1 cellular context compared by ENCODE assay signal in genomic region chr1:244865028-244865371, GRCh38.
A peak's percentile ranks its signal among the peaks of the same experiment; 100 is the strongest.
TF ChIP-seq lines count a peak whose summit lies in the region.

No MANE protein-coding gene starts in this region.

TF ChIP-seq in K562, 482 proteins besides CTCF, POLR2A, EP300 and RAD21 (continued from another document and continues in another):
- TF ChIP-seq PBX2 (CRISPR knock-in tag; IDR thresholded peaks at IDR 0.05; ENCODE audit: low read depth) (no peak), PBX2 (tag; conservative IDR thresholded peaks at IDR 0.05; ENCODE audit: low read depth) (no peak), ZBTB7A (IDR thresholded peaks at IDR 0.05; ENCODE audit: borderline replicate concordance, control insufficient read depth, low read depth, low read length) (no peak), IRF1 (CRISPR knock-in tag; IDR thresholded peaks at IDR 0.05; ENCODE audit: borderline replicate concordance) (no peak), ZNF212 (CRISPR knock-in tag; IDR thresholded peaks at IDR 0.05) (no peak), GABPA (tag; conservative IDR thresholded peaks at IDR 0.05; ENCODE audit: low read depth) (0 out of 2 replicates have a peak, but pooled peaks have one; percentile 2), FOXO4 (CRISPR knock-in tag; IDR thresholded peaks at IDR 0.05) (no peak), MCM7 (IDR thresholded peaks at IDR 0.05) (no peak), KLF6 (CRISPR knock-in tag; IDR thresholded peaks at IDR 0.05; ENCODE audit: borderline replicate concordance) (0 out of 2 replicates have a peak, but pooled peaks have one; percentile 22), ERF (CRISPR knock-in tag; IDR thresholded peaks at IDR 0.05) (no peak), E4F1 (CRISPR knock-in tag; IDR thresholded peaks at IDR 0.05; ENCODE audit: borderline replicate concordance) (0 out of 2 replicates have a peak, but pooled peaks have one; percentile 62), E2F1 (CRISPR knock-in tag; IDR thresholded peaks at IDR 0.05) (no peak), ZNF224 (CRISPR knock-in tag; IDR thresholded peaks at IDR 0.05) (no peak), BACH1 (tag; IDR thresholded peaks at IDR 0.05) (peak; percentile 17), GABPB2 (CRISPR knock-in tag; conservative IDR thresholded peaks at IDR 0.05) (no peak), ZNF232 (CRISPR knock-in tag; IDR thresholded peaks at IDR 0.05) (no peak), KLF10 (CRISPR knock-in tag; IDR thresholded peaks at IDR 0.05) (0 out of 2 replicates have a peak, but pooled peaks have one; percentile 23), BRD9 (IDR thresholded peaks at IDR 0.05; ENCODE audit: low read depth, partially characterized antibody) (peak; percentile 52), NRF1 (conservative IDR thresholded peaks at IDR 0.05 in 1 of 2, IDR thresholded peaks at IDR 0.05 in 1 of 2) (no peak), TBL1XR1 (IDR thresholded peaks at IDR 0.05; ENCODE audit: low read length in 2 of 2) (0 out of 4 replicates have a peak, but pooled peaks of 1 of the 2 experiments have one; percentile 19), STAG1 (CRISPR knock-in tag; IDR thresholded peaks at IDR 0.05; ENCODE audit: borderline replicate concordance) (no peak), NR0B1 (IDR thresholded peaks at IDR 0.05; ENCODE audit: partially characterized antibody) (no peak), ZNF76 (CRISPR knock-in tag; IDR thresholded peaks at IDR 0.05; ENCODE audit: borderline replicate concordance) (no peak), ZNF512 (tag; IDR thresholded peaks at IDR 0.05) (no peak), CBFB (CRISPR knock-in tag; IDR thresholded peaks at IDR 0.05) (no peak; the same call in 1 of the 2 replicates), ZFX (CRISPR knock-in tag; IDR thresholded peaks at IDR 0.05) (peak; percentile 7), ZNF408 (CRISPR knock-in tag; IDR thresholded peaks at IDR 0.05; ENCODE audit: low read depth) (no peak), NR2C2 (CRISPR knock-in tag; IDR thresholded peaks at IDR 0.05) (no peak), NR2C2 (tag; IDR thresholded peaks at IDR 0.05) (peak; percentile 77; the same call in 1 of the 2 replicates), ZFP36 (IDR thresholded peaks at IDR 0.05; ENCODE audit: low read depth, low read length, partially characterized antibody) (no peak), DDX20 (tag; IDR thresholded peaks at IDR 0.05; ENCODE audit: low read depth) (no peak), ZC3H4 (CRISPR knock-in tag; IDR thresholded peaks at IDR 0.05; ENCODE audit: borderline replicate concordance) (peak; percentile 43; the same call in 1 of the 2 replicates), AFF1 (IDR thresholded peaks at IDR 0.05; ENCODE audit: low read depth in 1 of 2, partially characterized antibody in 2 of 2) (peak in 1 of 2 experiments; percentile 0), ZNF764 (CRISPR knock-in tag; IDR thresholded peaks at IDR 0.05; ENCODE audit: low read depth) (no peak), ZNF436 (CRISPR knock-in tag; IDR thresholded peaks at IDR 0.05) (no peak), PTRF (tag; IDR thresholded peaks at IDR 0.05) (no peak), ARID4B (CRISPR knock-in tag; IDR thresholded peaks at IDR 0.05) (peak; percentile 23; the same call in 1 of the 2 replicates), FIP1L1 (IDR thresholded peaks at IDR 0.05; ENCODE audit: low read depth, low read length, poor library complexity, severe bottlenecking) (no peak), NEUROD1 (IDR thresholded peaks at IDR 0.05; ENCODE audit: borderline replicate concordance, low read depth, low read length, partially characterized antibody) (no peak), COPS2 (conservative IDR thresholded peaks at IDR 0.05) (no peak), KDM5B (IDR thresholded peaks at IDR 0.05; ENCODE audit: insufficient replicate concordance, low read depth, low read length) (no peak), ZNF239 (CRISPR knock-in tag; IDR thresholded peaks at IDR 0.05) (0 out of 2 replicates have a peak, but pooled peaks have one; percentile 13), DPF2 (IDR thresholded peaks at IDR 0.05) (peak; percentile 23; the same call in 1 of the 2 replicates)
